ENCODE assay signal across 1 cellular context in genomic region chr22:45772726-45773125, GRCh38.
A peak's percentile ranks its signal among the peaks of the same experiment; 100 is the strongest.
TF ChIP-seq lines count a peak whose summit lies in the region.

No MANE protein-coding gene starts in this region.

TF ChIP-seq in GM12878, 131 proteins besides CTCF, POLR2A, EP300 and RAD21 (continued from another document and continues in another):
- TF ChIP-seq ELK1 (IDR thresholded peaks at IDR 0.05; ENCODE audit: low read depth, low read length) (no peak), ZNF207 (IDR thresholded peaks at IDR 0.05; ENCODE audit: borderline replicate concordance) (no peak), PKNOX1 (IDR thresholded peaks at IDR 0.05) (no peak), MYB (IDR thresholded peaks at IDR 0.05; ENCODE audit: borderline replicate concordance, low read depth, low read length) (no peak), SIX5 (IDR thresholded peaks at IDR 0.05; ENCODE audit: low read depth, low read length, severe bottlenecking) (no peak), SP1 (IDR thresholded peaks at IDR 0.05; ENCODE audit: low read depth, low read length) (peak; percentile 19), MTA2 (IDR thresholded peaks at IDR 0.05; ENCODE audit: low read depth) (peak; percentile 37; the same call in 1 of the 2 replicates), TBL1XR1 (IDR thresholded peaks at IDR 0.05; ENCODE audit: low read depth, low read length) (peak; percentile 95), EGR1 (IDR thresholded peaks at IDR 0.05; ENCODE audit: borderline replicate concordance in 1 of 2, low read depth in 2 of 2, low read length in 2 of 2) (no peak), MAX (IDR thresholded peaks at IDR 0.05; ENCODE audit: low read depth, low read length) (no peak), ZBTB11 (CRISPR knock-in tag; IDR thresholded peaks at IDR 0.05) (no peak), NR2C1 (IDR thresholded peaks at IDR 0.05) (no peak), SMARCA5 (IDR thresholded peaks at IDR 0.05) (no peak), ATF7 (IDR thresholded peaks at IDR 0.05; ENCODE audit: low read depth) (0 out of 2 replicates have a peak, but pooled peaks have one; percentile 4), SREBF1 (IDR thresholded peaks at IDR 0.05; ENCODE audit: low read length) (no peak), YY1 (IDR thresholded peaks at IDR 0.05; ENCODE audit: low read depth, low read length) (no peak), BACH1 (IDR thresholded peaks at IDR 0.05; ENCODE audit: borderline replicate concordance) (no peak), NFYA (IDR thresholded peaks at IDR 0.05; ENCODE audit: borderline replicate concordance, low read depth, low read length) (no peak), CREB1 (IDR thresholded peaks at IDR 0.05; ENCODE audit: low read depth) (peak; percentile 42; the same call in 1 of the 2 replicates), PBX3 (IDR thresholded peaks at IDR 0.05; ENCODE audit: insufficient replicate concordance, low read depth, low read length) (no peak), RAD51 (IDR thresholded peaks at IDR 0.05) (no peak), ZNF687 (IDR thresholded peaks at IDR 0.05) (peak; percentile 47; the same call in 1 of the 2 replicates), IKZF2 (IDR thresholded peaks at IDR 0.05) (peak in 1 of 2 experiments; percentile 38; a peak in 1 of 4 replicates), E2F8 (IDR thresholded peaks at IDR 0.05; ENCODE audit: low read depth, partially characterized antibody) (no peak), ZSCAN29 (IDR thresholded peaks at IDR 0.05) (no peak), ZNF592 (IDR thresholded peaks at IDR 0.05) (0 out of 2 replicates have a peak, but pooled peaks have one; percentile 24), IRF4 (IDR thresholded peaks at IDR 0.05; ENCODE audit: low read depth, low read length) (peak; percentile 77; the same call in 1 of the 2 replicates), ATF2 (IDR thresholded peaks at IDR 0.05; ENCODE audit: low read length) (peak; percentile 74), CBX5 (IDR thresholded peaks at IDR 0.05; ENCODE audit: low read depth) (0 out of 2 replicates have a peak, but pooled peaks have one; percentile 30), CBX3 (IDR thresholded peaks at IDR 0.05; ENCODE audit: borderline replicate concordance, low read depth) (no peak), CEBPB (IDR thresholded peaks at IDR 0.05; ENCODE audit: borderline replicate concordance in 1 of 2, low read depth in 2 of 2, low read length in 2 of 2) (peak in 1 of 2 experiments; percentile 86; a peak in 2 of 4 replicates), USF1 (IDR thresholded peaks at IDR 0.05; ENCODE audit: borderline replicate concordance, extremely low read length, insufficient read depth, low read depth, low read length) (no peak), POU2F2 (IDR thresholded peaks at IDR 0.05; ENCODE audit: borderline replicate concordance, low read depth, low read length) (peak; percentile 86), HSF1 (IDR thresholded peaks at IDR 0.05; ENCODE audit: low read depth, low read length) (no peak)
